Comparison of ENCODE assay signal across 1 cellular context in genomic region chr16:22374311-22375116, GRCh38.
TF ChIP-seq lines count a peak whose summit lies in the region.

CDR2 (minus strand) TSS chr16:22374619; CDS start chr16:22374309, 310 bp downstream.

TF ChIP-seq in SK-N-SH, 30 proteins besides CTCF, POLR2A, EP300 and RAD21 (continued from another document):
- TF ChIP-seq PBX3 (IDR thresholded peaks at IDR 0.05) (peak; percentile 100), USF2 (IDR thresholded peaks at IDR 0.05; ENCODE audit: borderline replicate concordance, low read depth, low read length) (no peak), TEAD4 (IDR thresholded peaks at IDR 0.05; ENCODE audit: borderline replicate concordance, insufficient read depth) (no peak), SMC3 (IDR thresholded peaks at IDR 0.05; ENCODE audit: low read depth, low read length) (no peak), JUND (IDR thresholded peaks at IDR 0.05) (no peak), MEF2A (IDR thresholded peaks at IDR 0.05; ENCODE audit: borderline replicate concordance, low read depth) (no peak), MAX (IDR thresholded peaks at IDR 0.05; ENCODE audit: low read depth) (peak; percentile 71), NFIC (IDR thresholded peaks at IDR 0.05; ENCODE audit: borderline replicate concordance) (no peak), SIN3A (IDR thresholded peaks at IDR 0.05; ENCODE audit: borderline replicate concordance, low read depth, low read length) (peak; percentile 68; the same call in 1 of the 2 replicates), EZH2phosphoT487 (IDR thresholded peaks at IDR 0.05; ENCODE audit: borderline replicate concordance, low read depth) (no peak), RXRA (IDR thresholded peaks at IDR 0.05; ENCODE audit: borderline replicate concordance, low read depth) (no peak), IRF3 (IDR thresholded peaks at IDR 0.05; ENCODE audit: low read depth, low read length) (peak; percentile 90), CHD2 (IDR thresholded peaks at IDR 0.05; ENCODE audit: low read length, partially characterized antibody) (peak; percentile 82), TAF1 (IDR thresholded peaks at IDR 0.05; ENCODE audit: borderline replicate concordance, low read depth, low read length) (no peak)
TF ChIP-seq in SK-N-SH: peak in this region for 10.
